Comparison of ENCODE assay signal across 7 cellular contexts in the genomic region with DNA sequence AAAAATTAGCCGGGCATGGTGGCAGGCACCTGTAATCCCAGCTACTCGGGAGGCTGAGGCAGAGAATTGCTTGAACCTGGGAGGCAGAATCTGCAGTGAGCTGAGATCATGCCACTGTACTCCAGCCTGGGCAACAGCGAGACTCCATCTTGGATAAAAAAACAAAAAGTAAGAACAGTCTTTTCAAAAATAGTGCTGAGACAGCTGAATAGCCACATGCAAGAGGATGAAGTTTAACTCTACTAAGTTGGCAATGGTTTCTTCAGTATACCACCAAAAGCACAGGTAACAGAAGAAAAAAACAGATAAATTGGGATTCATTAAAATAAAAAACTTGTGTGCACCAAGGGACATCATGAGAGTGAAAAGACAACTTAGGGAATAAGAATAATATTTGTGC.
"Had no signal": no experiment of that assay in that cellular context is flagged by ENCODE, and none has a peak within 500 bp of the region (broad histone marks: within the 10 kb centered on the region; RNA-seq: fewer than 3 reads in every experiment).

No MANE protein-coding gene starts in this region.

- H3K4me3 ChIP-seq: GM23338 had no signal

- H2AFZ ChIP-seq: GM23338 had no signal

- H3K4me2 ChIP-seq: GM23338 had no signal

- DNase-seq: H9, HCEC 1CT, KG1 had no signal

- FAIRE-seq: H1, H54, HTR-8/SVneo had no signal

- ATAC-seq: GM23338 had no signal
